Comparison of ENCODE assay signal across 24 cellular contexts in genomic region chr12:116691205-116691604, GRCh38. TPM values are rescaled to one million over a fixed set of nuclear protein-coding genes. Genes with fewer than 3 reads are reported as not detected.
DNase-seq lines count a peak whose midpoint lies in the region; TF ChIP-seq lines count a peak whose summit lies in the region.
"Had no signal": no experiment of that assay in that cellular context is flagged by ENCODE, and none has a peak within 500 bp of the region (broad histone marks: within the 10 kb centered on the region; RNA-seq: fewer than 3 reads in every experiment).

No MANE protein-coding gene starts in this region.

- CTCF ChIA-PET in HEK293 (lab: Yijun Ruan, JAX): interaction anchor here (0.7 to 1.4 kb wide), 4 partner anchors 12 to 532 kb away, joined by 4 to 7 read pairs (median 5); no protein-coding TSS in a partner anchor

- peaks cover 0 to 5% (median 0%) of the 10 kb centered on the region in 7 donors for H3K9me3 Mint-ChIP-seq in CD14-positive monocyte
- H3K9me3 Mint-ChIP-seq: CD8-positive, alpha-beta memory T cell had no signal

- no peak overlapping the region for H3K9ac ChIP-seq in BLaER1

- TF ChIP-seq CTCF in HEK293 (tag by site-specific recombination; IDR thresholded peaks at IDR 0.05) (no peak), CD14-positive monocyte (IDR thresholded peaks at IDR 0.05) (no peak)

- no peak overlapping the region for H3K27ac Mint-ChIP-seq in CD14-positive monocyte
- H3K27ac Mint-ChIP-seq: B cell; CD4-positive, alpha-beta memory T cell; CD8-positive, alpha-beta memory T cell had no signal

- H3K4me1 ChIP-seq in BLaER1: peaks cover 90% of the 10 kb centered on the region
- H3K4me1 ChIP-seq in HEK293 (ENCODE audit: control insufficient read depth, insufficient read depth, low read length): peaks cover 6% of the 10 kb centered on the region; the same call in 1 of the 2 replicates
- H3K4me1 ChIP-seq: A549 had no signal

- H3K4me1 Mint-ChIP-seq in CD14-positive monocyte: peaks cover 63% of the 10 kb centered on the region

- intact Hi-C loops in CD14-positive monocyte (cut with micrococcal nuclease): no loop called here

- H3K36me3 Mint-ChIP-seq in CD14-positive monocyte: no peaks in the 10 kb centered on the region
- H3K36me3 Mint-ChIP-seq: CD4-positive, alpha-beta memory T cell; CD4-positive, CD25-positive, alpha-beta regulatory T cell; CD8-positive, alpha-beta memory T cell had no signal

- POLR2A ChIA-PET in HEK293 (lab: Yijun Ruan, JAX): interaction anchor here (0.8 kb wide), 1 partner anchor 136 kb away, joined by 5 read pairs; no protein-coding TSS in a partner anchor

- H3K4me3 ChIP-seq in BLaER1: no peak overlapping the region
- H3K4me3 ChIP-seq in HEK293 (ENCODE audit: low read depth, low read length): no peak overlapping the region
- H3K4me3 ChIP-seq: A549, GM12878 had no signal

- H3K9me3 ChIP-seq in BLaER1 (no peaks in the 10 kb centered on the region), HEK293 (ENCODE audit: control insufficient read depth, insufficient read depth, low read depth, low read length) (no peaks in the 10 kb centered on the region)
- H3K9me3 ChIP-seq: A549 had no signal

- H4K20me1 ChIP-seq in BLaER1: no peaks in the 10 kb centered on the region

- H3K27me3 Mint-ChIP-seq in CD14-positive monocyte (ENCODE audit: low read depth in 3 of 3): peaks cover 3 to 12% (median 4%) of the 10 kb centered on the region in 3 donors

- no peak overlapping the region for H3K4me3 Mint-ChIP-seq in CD14-positive monocyte
- H3K4me3 Mint-ChIP-seq: B cell; CD4-positive, alpha-beta memory T cell; CD4-positive, CD25-positive, alpha-beta regulatory T cell; CD8-positive, alpha-beta memory T cell had no signal

- H3K27ac ChIP-seq in BLaER1 (no peak overlapping the region), HEK293 (ENCODE audit: extremely low read depth, low read depth, low read length) (no peak overlapping the region)
- H3K27ac ChIP-seq: 22Rv1, A549, C4-2B had no signal

- DNase-seq in NCI-H82 (lab: John Stamatoyannopoulos, UW) (peak; percentile 11), NCI-H82 treated with DMSO at 0.1 percent for 48 hours (lab: John Stamatoyannopoulos, UW; ENCODE audit: unreplicated experiment) (no peak), mesenteric fat pad (ENCODE audit: low spot score) (peak; percentile 60), CD14-positive monocyte (ENCODE audit: low spot score) (no peak), LoVo (ENCODE audit: low spot score) (no peak)
- DNase-seq: AML-193; CD4-positive, alpha-beta memory T cell; CD4-positive, CD25-positive, alpha-beta regulatory T cell; CD8-positive, alpha-beta memory T cell; COR-L47; DMS 273 treated with DMSO at 0.1 percent for 48 hours; DMS153; DMS53; DMS79; DND-41; EL; GDM1 had no signal

- peak overlapping the region; percentile 95 for H3K4me2 ChIP-seq in BLaER1
- H3K4me2 ChIP-seq: A549 had no signal

- H3K36me3 ChIP-seq in BLaER1: no peaks in the 10 kb centered on the region
- no peaks in the 10 kb centered on the region for H3K36me3 ChIP-seq in HEK293 (ENCODE audit: control insufficient read depth in 2 of 2, insufficient read depth in 1 of 2, low read length in 2 of 2)

- no peaks in the 10 kb centered on the region for H3K27me3 ChIP-seq in BLaER1

TF ChIP-seq in HEK293, 187 proteins besides CTCF, POLR2A, EP300 and RAD21:
- no peak for TF ChIP-seq ZBTB44 (tag by site-specific recombination; IDR thresholded peaks at IDR 0.05)
- TF ChIP-seq ZBTB20 (tag by site-specific recombination; IDR thresholded peaks at IDR 0.05): peak; percentile 79
- no peak for TF ChIP-seq REPIN1 (tag by site-specific recombination; IDR thresholded peaks at IDR 0.05; ENCODE audit: low read depth)
- TF ChIP-seq ZBTB48 (tag by site-specific recombination; IDR thresholded peaks at IDR 0.05): no peak
- TF ChIP-seq ZNF449 (tag by site-specific recombination; IDR thresholded peaks at IDR 0.05): no peak

RNA-seq across cellular contexts. Expression of gene SPRING1, which starts 46.7 kb away (rescaled TPM):
- 21.5 TPM for total RNA-seq in mesenteric fat pad
- polyA plus RNA-seq in CD14-positive monocyte: 10 to 100 TPM; 15.6 to 19.3 TPM

RNA-seq across cellular contexts. Expression of gene RNFT2, which starts 46.9 kb away (rescaled TPM):
- 2.1 TPM for total RNA-seq in mesenteric fat pad
- polyA plus RNA-seq in CD14-positive monocyte: not detected

Comparison
In these comparisons a context has a peak if more than half of its experiments do, and no peak if none do; other contexts are left out.
1. DNase-seq: peak in NCI-H82 (single experiment) and mesenteric fat pad (single experiment); none in NCI-H82 treated with DMSO at 0.1 percent for 48 hours (single experiment), CD14-positive monocyte (single experiment) and LoVo (single experiment).